Comparison of ENCODE assay signal across 8 cellular contexts in genomic region chr16:22813223-22813945, GRCh38. TPM values are rescaled to one million over a fixed set of nuclear protein-coding genes. Genes with fewer than 3 reads are reported as not detected.
DNase-seq lines count a peak whose midpoint lies in the region; ATAC-seq and TF ChIP-seq lines count a peak whose summit lies in the region.

No MANE protein-coding gene starts in this region.

- no peak overlapping the region for H3K4me3 Mint-ChIP-seq in activated CD4-positive, alpha-beta memory T cell treated with anti-CD3 and anti-CD28 coated beads for 36 hours
- H3K4me3 Mint-ChIP-seq in activated CD4-positive, alpha-beta memory T cell treated with anti-CD3 and anti-CD28 coated beads, Interleukin-2, amount 10 ng/mL, durations not matched to agents 7 days and 5 days, result no peak overlapping the region
- no peak overlapping the region for H3K4me3 Mint-ChIP-seq in activated CD8-positive, alpha-beta T cell treated with anti-CD3 and anti-CD28 coated beads, Interleukin-2, amount 10 ng/mL, durations not matched to agents 7 days and 5 days
- peak overlapping the region; percentile 68 for H3K4me3 Mint-ChIP-seq in progenitor cell of endocrine pancreas (ENCODE audit: low read depth)

- intact Hi-C loops in activated CD4-positive, alpha-beta memory T cell treated with anti-CD3 and anti-CD28 coated beads for 36 hours (cut with micrococcal nuclease), result no loop called here
- intact Hi-C loops in head of caudate nucleus (cut with DNase I), result no loop called here
- intact Hi-C loops in OCI-LY7 (cut with micrococcal nuclease; ENCODE audit: unreplicated experiment), result no loop called here

- H3K4me2 ChIP-seq in OCI-LY7 (ENCODE audit: low read length), result no peak overlapping the region

- BruUV-seq in OCI-LY7 (replicated peaks; lab: Mats Ljungman, UMichigan), result no TSS peak

- ATAC-seq in activated CD8-positive, alpha-beta T cell treated with anti-CD3 and anti-CD28 coated beads, Interleukin-2, amount 10 ng/mL, durations not matched to agents 7 days and 5 days, result no peak
- ATAC-seq in HG03439 (IDR thresholded peaks at IDR 0.05; ENCODE audit: unreplicated experiment), result no peak

- no peaks in the 10 kb centered on the region for H3K9me3 ChIP-seq in OCI-LY7 (ENCODE audit: low read length)

- H3K27ac ChIP-seq in OCI-LY7 (ENCODE audit: low read depth, low read length, poor library complexity, severe bottlenecking), result no peak overlapping the region

- no peak overlapping the region for H3K27ac Mint-ChIP-seq in activated CD4-positive, alpha-beta memory T cell treated with anti-CD3 and anti-CD28 coated beads for 36 hours
- no peak overlapping the region for H3K27ac Mint-ChIP-seq in activated CD4-positive, alpha-beta memory T cell treated with anti-CD3 and anti-CD28 coated beads, Interleukin-2, amount 10 ng/mL, durations not matched to agents 7 days and 5 days
- no peak overlapping the region for H3K27ac Mint-ChIP-seq in activated CD8-positive, alpha-beta T cell treated with anti-CD3 and anti-CD28 coated beads, Interleukin-2, amount 10 ng/mL, durations not matched to agents 7 days and 5 days
- peak overlapping the region; percentile 71 for H3K27ac Mint-ChIP-seq in progenitor cell of endocrine pancreas

- peak; percentile 43 for DNase-seq in activated CD4-positive, alpha-beta memory T cell treated with anti-CD3 and anti-CD28 coated beads for 36 hours
- DNase-seq in activated CD4-positive, alpha-beta memory T cell treated with anti-CD3 and anti-CD28 coated beads, Interleukin-2, amount 10 ng/mL, durations not matched to agents 7 days and 5 days, result no peak
- DNase-seq in activated CD8-positive, alpha-beta T cell treated with anti-CD3 and anti-CD28 coated beads, Interleukin-2, amount 10 ng/mL, durations not matched to agents 7 days and 5 days, result peak; percentile 44
- peak; percentile 9 to 79 (median 53) for DNase-seq in head of caudate nucleus
- peak; percentile 89 for DNase-seq in progenitor cell of endocrine pancreas (ENCODE audit: low spot score, unreplicated experiment)
- no peak for DNase-seq in OCI-LY7 (ENCODE audit: low spot score)
- DNase-seq in DMS79 (lab: John Stamatoyannopoulos, UW), result no peak

- H3K36me3 Mint-ChIP-seq in activated CD4-positive, alpha-beta memory T cell treated with anti-CD3 and anti-CD28 coated beads for 36 hours, result no peaks in the 10 kb centered on the region
- H3K36me3 Mint-ChIP-seq in activated CD4-positive, alpha-beta memory T cell treated with anti-CD3 and anti-CD28 coated beads, Interleukin-2, amount 10 ng/mL, durations not matched to agents 7 days and 5 days (ENCODE audit: low read depth), result peaks cover 2% of the 10 kb centered on the region
- peaks cover 5% of the 10 kb centered on the region for H3K36me3 Mint-ChIP-seq in activated CD8-positive, alpha-beta T cell treated with anti-CD3 and anti-CD28 coated beads, Interleukin-2, amount 10 ng/mL, durations not matched to agents 7 days and 5 days (ENCODE audit: low read depth)
- no peaks in the 10 kb centered on the region for H3K36me3 Mint-ChIP-seq in progenitor cell of endocrine pancreas (ENCODE audit: insufficient read depth)

- POLR2A ChIA-PET in activated CD4-positive, alpha-beta memory T cell treated with anti-CD3 and anti-CD28 coated beads for 36 hours (lab: Charles Lee), result no interaction called here
- POLR2A ChIA-PET in activated CD4-positive, alpha-beta memory T cell treated with anti-CD3 and anti-CD28 coated beads, Interleukin-2, amount 10 ng/mL, durations not matched to agents 7 days and 5 days (lab: Charles Lee), result no interaction called here
- POLR2A ChIA-PET in activated CD8-positive, alpha-beta T cell treated with anti-CD3 and anti-CD28 coated beads, Interleukin-2, amount 10 ng/mL, durations not matched to agents 7 days and 5 days (lab: Charles Lee), result no interaction called here
- POLR2A ChIA-PET in OCI-LY7 (lab: Charles Lee), result no interaction called here

- H3K4me1 ChIP-seq in OCI-LY7 (ENCODE audit: insufficient read depth, low read length, poor library complexity, severe bottlenecking), result no peaks in the 10 kb centered on the region

- H3K36me3 ChIP-seq in OCI-LY7 (ENCODE audit: insufficient read depth, low read length), result no peaks in the 10 kb centered on the region

- H4K20me1 ChIP-seq in OCI-LY7 (ENCODE audit: insufficient read depth, low read length), result no peaks in the 10 kb centered on the region

- peak; percentile 96 for TF ChIP-seq CTCF in progenitor cell of endocrine pancreas (IDR thresholded peaks at IDR 0.05; ENCODE audit: unreplicated experiment)
- no peak for TF ChIP-seq CTCF in OCI-LY7 (conservative IDR thresholded peaks at IDR 0.05; ENCODE audit: low read length)

- no peaks in the 10 kb centered on the region for H3K9me2 ChIP-seq in OCI-LY7 (ENCODE audit: insufficient read depth, low read length)

- H3K27me3 Mint-ChIP-seq in activated CD4-positive, alpha-beta memory T cell treated with anti-CD3 and anti-CD28 coated beads for 36 hours, result peaks cover 38% of the 10 kb centered on the region
- H3K27me3 Mint-ChIP-seq in activated CD4-positive, alpha-beta memory T cell treated with anti-CD3 and anti-CD28 coated beads, Interleukin-2, amount 10 ng/mL, durations not matched to agents 7 days and 5 days, result peaks cover 29% of the 10 kb centered on the region
- peaks cover 38% of the 10 kb centered on the region for H3K27me3 Mint-ChIP-seq in activated CD8-positive, alpha-beta T cell treated with anti-CD3 and anti-CD28 coated beads, Interleukin-2, amount 10 ng/mL, durations not matched to agents 7 days and 5 days (ENCODE audit: low read depth)
- H3K27me3 Mint-ChIP-seq in progenitor cell of endocrine pancreas, result peaks cover 75% of the 10 kb centered on the region

- H3K79me2 ChIP-seq in OCI-LY7 (ENCODE audit: insufficient read depth, low read depth, low read length), result no peaks in the 10 kb centered on the region

- no peaks in the 10 kb centered on the region for H3K9me3 Mint-ChIP-seq in activated CD4-positive, alpha-beta memory T cell treated with anti-CD3 and anti-CD28 coated beads for 36 hours
- no peaks in the 10 kb centered on the region for H3K9me3 Mint-ChIP-seq in activated CD4-positive, alpha-beta memory T cell treated with anti-CD3 and anti-CD28 coated beads, Interleukin-2, amount 10 ng/mL, durations not matched to agents 7 days and 5 days
- H3K9me3 Mint-ChIP-seq in activated CD8-positive, alpha-beta T cell treated with anti-CD3 and anti-CD28 coated beads, Interleukin-2, amount 10 ng/mL, durations not matched to agents 7 days and 5 days (ENCODE audit: insufficient read depth), result no peaks in the 10 kb centered on the region
- no peaks in the 10 kb centered on the region for H3K9me3 Mint-ChIP-seq in progenitor cell of endocrine pancreas (ENCODE audit: low read depth)

- H3K4me3 ChIP-seq in OCI-LY7 (ENCODE audit: low read depth, low read length, poor library complexity, severe bottlenecking), result no peak overlapping the region

- H2AFZ ChIP-seq in OCI-LY7 (ENCODE audit: low read length), result no peak overlapping the region

- H3K4me1 Mint-ChIP-seq in activated CD4-positive, alpha-beta memory T cell treated with anti-CD3 and anti-CD28 coated beads for 36 hours (ENCODE audit: low read depth), result peaks cover 6% of the 10 kb centered on the region
- H3K4me1 Mint-ChIP-seq in activated CD4-positive, alpha-beta memory T cell treated with anti-CD3 and anti-CD28 coated beads, Interleukin-2, amount 10 ng/mL, durations not matched to agents 7 days and 5 days, result no peaks in the 10 kb centered on the region
- peaks cover 6% of the 10 kb centered on the region for H3K4me1 Mint-ChIP-seq in activated CD8-positive, alpha-beta T cell treated with anti-CD3 and anti-CD28 coated beads, Interleukin-2, amount 10 ng/mL, durations not matched to agents 7 days and 5 days (ENCODE audit: low read depth)
- peaks cover 7% of the 10 kb centered on the region for H3K4me1 Mint-ChIP-seq in progenitor cell of endocrine pancreas (ENCODE audit: low read depth)

- CTCF ChIA-PET in activated CD4-positive, alpha-beta memory T cell treated with anti-CD3 and anti-CD28 coated beads for 36 hours (lab: Charles Lee), result interaction anchor here (1.2 kb wide), 1 partner anchor 11 kb away, joined by 3 read pairs; no protein-coding TSS in a partner anchor
- CTCF ChIA-PET in activated CD4-positive, alpha-beta memory T cell treated with anti-CD3 and anti-CD28 coated beads, Interleukin-2, amount 10 ng/mL, durations not matched to agents 7 days and 5 days (lab: Charles Lee), result no interaction called here
- CTCF ChIA-PET in activated CD8-positive, alpha-beta T cell treated with anti-CD3 and anti-CD28 coated beads, Interleukin-2, amount 10 ng/mL, durations not matched to agents 7 days and 5 days (lab: Charles Lee), result interaction anchor here (1.2 kb wide), 1 partner anchor 117 kb away, joined by 3 read pairs; no protein-coding TSS in a partner anchor
- CTCF ChIA-PET in OCI-LY7 (lab: Charles Lee; ENCODE audit: unreplicated experiment), result no interaction called here

RNA-seq across cellular contexts. Expression of gene HS3ST2, which starts 0.6 kb away (rescaled TPM):
- total RNA-seq in activated CD4-positive, alpha-beta memory T cell treated with anti-CD3 and anti-CD28 coated beads for 36 hours, result not detected
- total RNA-seq in activated CD4-positive, alpha-beta memory T cell treated with anti-CD3 and anti-CD28 coated beads, Interleukin-2, amount 10 ng/mL, durations not matched to agents 7 days and 5 days, result not detected
- not detected for total RNA-seq in activated CD8-positive, alpha-beta T cell treated with anti-CD3 and anti-CD28 coated beads, Interleukin-2, amount 10 ng/mL, durations not matched to agents 7 days and 5 days
- not detected in 2 replicates for total RNA-seq in progenitor cell of endocrine pancreas
- not detected in 2 replicates for total RNA-seq in OCI-LY7 (2014; rRNA removed; shearing (Covaris generic))
- total RNA-seq in OCI-LY7 (2022), result not detected in 2 replicates

Comparison
In these comparisons a context has a peak if more than half of its experiments do, and no peak if none do; other contexts are left out.
1. DNase-seq: peak in activated CD4-positive, alpha-beta memory T cell treated with anti-CD3 and anti-CD28 coated beads for 36 hours (single experiment), activated CD8-positive, alpha-beta T cell treated with anti-CD3 and anti-CD28 coated beads, Interleukin-2, amount 10 ng/mL, durations not matched to agents 7 days and 5 days (single experiment), head of caudate nucleus (42 of 42) and progenitor cell of endocrine pancreas (single experiment); none in activated CD4-positive, alpha-beta memory T cell treated with anti-CD3 and anti-CD28 coated beads, Interleukin-2, amount 10 ng/mL, durations not matched to agents 7 days and 5 days (single experiment), OCI-LY7 (single experiment) and DMS79 (single experiment).
2. CTCF ChIA-PET loops: an anchor here in activated CD4-positive, alpha-beta memory T cell treated with anti-CD3 and anti-CD28 coated beads for 36 hours (1.2 kb wide) and activated CD8-positive, alpha-beta T cell treated with anti-CD3 and anti-CD28 coated beads, Interleukin-2, amount 10 ng/mL, durations not matched to agents 7 days and 5 days (1.2 kb wide); none called in activated CD4-positive, alpha-beta memory T cell treated with anti-CD3 and anti-CD28 coated beads, Interleukin-2, amount 10 ng/mL, durations not matched to agents 7 days and 5 days and OCI-LY7.